26 cellular contexts compared by ENCODE assay signal in genomic region chr3:126467611-126467955, GRCh38. TPM values are rescaled to one million over a fixed set of nuclear protein-coding genes. Genes with fewer than 3 reads are reported as not detected.
DNase-seq lines count a peak whose midpoint lies in the region; ATAC-seq and TF ChIP-seq lines count a peak whose summit lies in the region.
"Had no signal": no experiment of that assay in that cellular context is flagged by ENCODE, and none has a peak within 500 bp of the region (broad histone marks: within the 10 kb centered on the region; RNA-seq: fewer than 3 reads in every experiment).

No MANE protein-coding gene starts in this region.

- ATAC-seq in WTC11 = no peak
- ATAC-seq in right lobe of liver = no peak
- no peak for ATAC-seq in activated T-helper 17 cell treated with anti-CD3 and anti-CD28 coated beads, Interleukin-2, amount 50 U/mL, for 72 hours (replicated peaks)
- ATAC-seq: K562, Panc1 had no signal

- CTCF ChIA-PET in WTC11 (lab: Charles Lee) = no interaction called here
- CTCF ChIA-PET in activated CD4-positive, alpha-beta memory T cell treated with anti-CD3 and anti-CD28 coated beads, Interleukin-2, amount 10 ng/mL, durations not matched to agents 7 days and 5 days (lab: Charles Lee) = no interaction called here

- no peaks in the 10 kb centered on the region for H3K9me3 Mint-ChIP-seq in WTC11
- H3K9me3 Mint-ChIP-seq in activated T-helper 17 cell treated with anti-CD3 and anti-CD28 coated beads, Interleukin-2, amount 50 U/mL, for 72 hours = no peaks in the 10 kb centered on the region
- H3K9me3 Mint-ChIP-seq in activated CD4-positive, alpha-beta memory T cell treated with anti-CD3 and anti-CD28 coated beads, Interleukin-2, amount 10 ng/mL, durations not matched to agents 7 days and 5 days = no peaks in the 10 kb centered on the region
- H3K9me3 Mint-ChIP-seq: CD4-positive, alpha-beta memory T cell; H9; HFFc6 had no signal

- TF ChIP-seq POLR2A in right lobe of liver (IDR thresholded peaks at IDR 0.05) = no peak

- peak overlapping the region in 2 of 3 donors; percentile 5 to 20 for H3K9ac ChIP-seq in skeletal muscle tissue (ENCODE audit: low read depth in 1 of 3, low read length in 3 of 3)

- no peak overlapping the region for H3K27ac Mint-ChIP-seq in WTC11
- no peak overlapping the region for H3K27ac Mint-ChIP-seq in activated T-helper 17 cell treated with anti-CD3 and anti-CD28 coated beads, Interleukin-2, amount 50 U/mL, for 72 hours
- H3K27ac Mint-ChIP-seq in activated CD4-positive, alpha-beta memory T cell treated with anti-CD3 and anti-CD28 coated beads, Interleukin-2, amount 10 ng/mL, durations not matched to agents 7 days and 5 days = no peak overlapping the region
- H3K27ac Mint-ChIP-seq: HFFc6 had no signal

- H3K36me3 Mint-ChIP-seq in WTC11 = peaks cover 72% of the 10 kb centered on the region
- peaks cover 98% of the 10 kb centered on the region for H3K36me3 Mint-ChIP-seq in activated T-helper 17 cell treated with anti-CD3 and anti-CD28 coated beads, Interleukin-2, amount 50 U/mL, for 72 hours (ENCODE audit: low read depth)
- peaks cover 71% of the 10 kb centered on the region for H3K36me3 Mint-ChIP-seq in activated CD4-positive, alpha-beta memory T cell treated with anti-CD3 and anti-CD28 coated beads, Interleukin-2, amount 10 ng/mL, durations not matched to agents 7 days and 5 days (ENCODE audit: low read depth)

- H3K27ac ChIP-seq in right lobe of liver (peak overlapping the region; percentile 74 to 85 (median 81)), skeletal muscle tissue (ENCODE audit: low read depth, low read length) (peak overlapping the region; percentile 89)
- H3K27ac ChIP-seq: BLaER1 treated with 17β-estradiol and CSF1 and Interleukin-3, amounts not matched to agents 10 nM and 100 nM; SJCRH30 had no signal

- H3K27me3 Mint-ChIP-seq in WTC11 (ENCODE audit: low read depth) = no peaks in the 10 kb centered on the region
- no peaks in the 10 kb centered on the region for H3K27me3 Mint-ChIP-seq in activated T-helper 17 cell treated with anti-CD3 and anti-CD28 coated beads, Interleukin-2, amount 50 U/mL, for 72 hours
- no peaks in the 10 kb centered on the region for H3K27me3 Mint-ChIP-seq in activated CD4-positive, alpha-beta memory T cell treated with anti-CD3 and anti-CD28 coated beads, Interleukin-2, amount 10 ng/mL, durations not matched to agents 7 days and 5 days
- H3K27me3 Mint-ChIP-seq: CD4-positive, alpha-beta memory T cell had no signal

- no peak overlapping the region for H3K4me3 ChIP-seq in right lobe of liver
- no peak overlapping the region for H3K4me3 ChIP-seq in skeletal muscle tissue (ENCODE audit: low read length in 3 of 3)
- H3K4me3 ChIP-seq: BLaER1 treated with 17β-estradiol and CSF1 and Interleukin-3, amounts not matched to agents 10 nM and 100 nM; K562; SJCRH30 had no signal

- POLR2A ChIA-PET in WTC11 (lab: Charles Lee) = no interaction called here
- POLR2A ChIA-PET in activated CD4-positive, alpha-beta memory T cell treated with anti-CD3 and anti-CD28 coated beads, Interleukin-2, amount 10 ng/mL, durations not matched to agents 7 days and 5 days (lab: Charles Lee) = interaction anchor here (1.6 kb wide), 1 partner anchor 8 kb away, joined by 4 read pairs; the partner anchor contains the start of gene ZXDC

- 40% methylated on average over 2 of the region's 8 CpGs for WGBS in right lobe of liver (ENCODE audit: insufficient coverage, low coverage, low lambda C conversion rate, missing lambda C conversion rate)

- TF ChIP-seq CTCF in WTC11 (IDR thresholded peaks at IDR 0.05) = no peak
- no peak for TF ChIP-seq CTCF in right lobe of liver (IDR thresholded peaks at IDR 0.05)

- H3K4me1 Mint-ChIP-seq in WTC11 = peaks cover 6% of the 10 kb centered on the region
- H3K4me1 Mint-ChIP-seq in activated T-helper 17 cell treated with anti-CD3 and anti-CD28 coated beads, Interleukin-2, amount 50 U/mL, for 72 hours = peaks cover 34% of the 10 kb centered on the region
- peaks cover 47% of the 10 kb centered on the region for H3K4me1 Mint-ChIP-seq in activated CD4-positive, alpha-beta memory T cell treated with anti-CD3 and anti-CD28 coated beads, Interleukin-2, amount 10 ng/mL, durations not matched to agents 7 days and 5 days

- H3K9me3 ChIP-seq in right lobe of liver (no peaks in the 10 kb centered on the region), skeletal muscle tissue (ENCODE audit: control insufficient read depth in 3 of 3, low read length in 3 of 3) (no peaks in the 10 kb centered on the region)
- H3K9me3 ChIP-seq: BLaER1 treated with 17β-estradiol and CSF1 and Interleukin-3, amounts not matched to agents 10 nM and 100 nM; Caco-2; SJCRH30 had no signal

- H3K4me1 ChIP-seq in right lobe of liver (peaks cover 3 to 67% (median 40%) of the 10 kb centered on the region in 4 donors), skeletal muscle tissue (ENCODE audit: control insufficient read depth in 3 of 3, insufficient read depth in 3 of 3, low read length in 3 of 3) (peaks cover 75 to 94% (median 88%) of the 10 kb centered on the region in 3 donors)

- no peak overlapping the region for H3K4me3 Mint-ChIP-seq in WTC11
- H3K4me3 Mint-ChIP-seq in activated T-helper 17 cell treated with anti-CD3 and anti-CD28 coated beads, Interleukin-2, amount 50 U/mL, for 72 hours = no peak overlapping the region
- H3K4me3 Mint-ChIP-seq in activated CD4-positive, alpha-beta memory T cell treated with anti-CD3 and anti-CD28 coated beads, Interleukin-2, amount 10 ng/mL, durations not matched to agents 7 days and 5 days = no peak overlapping the region
- H3K4me3 Mint-ChIP-seq: H9, HFFc6 had no signal

- H3K36me3 ChIP-seq in right lobe of liver (peaks cover 11 to 63% (median 38%) of the 10 kb centered on the region in 4 donors), skeletal muscle tissue (ENCODE audit: control insufficient read depth in 3 of 3, insufficient read depth in 3 of 3, low read length in 3 of 3) (peaks cover 64 to 81% (median 68%) of the 10 kb centered on the region in 3 donors)

- H3K27me3 ChIP-seq in right lobe of liver (no peaks in the 10 kb centered on the region), skeletal muscle tissue (ENCODE audit: control insufficient read depth in 3 of 3, insufficient read depth in 3 of 3, low read length in 3 of 3) (no peaks in the 10 kb centered on the region)
- H3K27me3 ChIP-seq: BLaER1 treated with 17β-estradiol and CSF1 and Interleukin-3, amounts not matched to agents 10 nM and 100 nM; SJCRH30 had no signal

- intact Hi-C loops in right lobe of liver (cut with DNase I) = no loop called here

- DNase-seq in activated T-cell treated with anti-CD3 and anti-CD28 coated beads, Interleukin-2, amount 50 U/mL, for 1 hour = peak; percentile 8
- no peak for DNase-seq in activated T-cell treated with anti-CD3 and anti-CD28 coated beads, Interleukin-2, amount 50 U/mL, for 48 hours
- DNase-seq in WTC11 (ENCODE audit: low spot score) = peak; percentile 4
- peak in 2 of 3 donors; percentile 15 to 28 for DNase-seq in right lobe of liver
- no peak for DNase-seq in NCI-H1105 treated with DMSO at 0.1 percent for 48 hours (lab: John Stamatoyannopoulos, UW)
- DNase-seq in activated CD4-positive, alpha-beta memory T cell treated with anti-CD3 and anti-CD28 coated beads, Interleukin-2, amount 10 ng/mL, durations not matched to agents 7 days and 5 days = no peak
- DNase-seq: 8988T; CD4-positive, alpha-beta memory T cell; DMS79 treated with DMSO at 0.1 percent for 48 hours; H9; HFFc6; MM.1S; NCI-H1092; NCI-H1436 treated with DMSO at 0.1 percent for 48 hours; NCI-H1930; NCI-H2227 treated with DMSO at 0.1 percent for 48 hours; NCI-H510A; NCI-H774; SJCRH30 had no signal

TF ChIP-seq in WTC11, 78 proteins besides CTCF, POLR2A, EP300 and RAD21 (continues in another document):
- TF ChIP-seq FOXP4 (CRISPR knock-in tag; IDR thresholded peaks at IDR 0.05) (no peak), TP53 (CRISPR knock-in tag; IDR thresholded peaks at IDR 0.05) (no peak), ZNF317 (CRISPR knock-in tag; IDR thresholded peaks at IDR 0.05; ENCODE audit: borderline replicate concordance, low read depth) (no peak), NFYB (CRISPR knock-in tag; conservative IDR thresholded peaks at IDR 0.05; ENCODE audit: low read depth) (no peak)

RNA-seq across cellular contexts. Expression of gene ZXDC, which starts 8.1 kb away (rescaled TPM):
- total RNA-seq in WTC11 (2021) (32.9 to 34.7 TPM (median 33.4 TPM) in 3 replicates), right lobe of liver (10 to 100 TPM; 16.4 to 30.2 (median 24.0) TPM), skeletal muscle tissue (18.8 TPM)
- total RNA-seq in activated T-helper 17 cell treated with anti-CD3 and anti-CD28 coated beads, Interleukin-2, amount 50 U/mL, for 72 hours = 10 to 100 TPM; 26.5 to 27.0 TPM
- 10 to 100 TPM; 23.8 to 23.9 TPM for total RNA-seq in activated CD4-positive, alpha-beta memory T cell treated with anti-CD3 and anti-CD28 coated beads, Interleukin-2, amount 10 ng/mL, durations not matched to agents 7 days and 5 days

RNA-seq across cellular contexts. Expression of gene UROC1, which starts 50.0 kb away (rescaled TPM):
- total RNA-seq in WTC11 (2021) = 0.09 TPM in 1 of 3 replicates, not detected in the others
- total RNA-seq in right lobe of liver = 100 to 1,000 TPM in 1 of 6 experiments, 10 to 100 TPM in 5; 15.1 to 101 (median 55.8) TPM
- not detected for total RNA-seq in skeletal muscle tissue
- total RNA-seq in activated T-helper 17 cell treated with anti-CD3 and anti-CD28 coated beads, Interleukin-2, amount 50 U/mL, for 72 hours = not detected
- total RNA-seq in activated CD4-positive, alpha-beta memory T cell treated with anti-CD3 and anti-CD28 coated beads, Interleukin-2, amount 10 ng/mL, durations not matched to agents 7 days and 5 days = not detected
- total RNA-seq: Caco-2; CD4-positive, alpha-beta memory T cell; H9; HFFc6; K562; LHCN-M2; SJCRH30 had no signal

RNA-seq across cellular contexts. Expression of gene CHST13, which starts 56.4 kb away (rescaled TPM):
- total RNA-seq in WTC11 (2021) (4.1 to 6.8 TPM (median 6.4 TPM) in 3 replicates), right lobe of liver (10 to 100 TPM; 23.5 to 48.9 (median 28.2) TPM), skeletal muscle tissue (not detected)
- not detected for total RNA-seq in activated T-helper 17 cell treated with anti-CD3 and anti-CD28 coated beads, Interleukin-2, amount 50 U/mL, for 72 hours
- total RNA-seq in activated CD4-positive, alpha-beta memory T cell treated with anti-CD3 and anti-CD28 coated beads, Interleukin-2, amount 10 ng/mL, durations not matched to agents 7 days and 5 days = not detected
- total RNA-seq: HFFc6, K562, LHCN-M2, SJCRH30 had no signal

Comparison
In these comparisons a context has a peak if more than half of its experiments do, and no peak if none do; other contexts are left out.
1. DNase-seq: peak in activated T-cell treated with anti-CD3 and anti-CD28 coated beads, Interleukin-2, amount 50 U/mL, for 1 hour (single experiment), WTC11 (single experiment) and right lobe of liver (2 of 3); none in activated T-cell treated with anti-CD3 and anti-CD28 coated beads, Interleukin-2, amount 50 U/mL, for 48 hours (0 of 2), NCI-H1105 treated with DMSO at 0.1 percent for 48 hours (single experiment) and activated CD4-positive, alpha-beta memory T cell treated with anti-CD3 and anti-CD28 coated beads, Interleukin-2, amount 10 ng/mL, durations not matched to agents 7 days and 5 days (single experiment).
2. RNA of gene UROC1, which starts 50.0 kb away (total RNA-seq): 15.1 to 101 TPM in right lobe of liver; 0.09 TPM in WTC11, not detected in skeletal muscle tissue (single experiment), not detected in activated T-helper 17 cell treated with anti-CD3 and anti-CD28 coated beads, Interleukin-2, amount 50 U/mL, for 72 hours and not detected in activated CD4-positive, alpha-beta memory T cell treated with anti-CD3 and anti-CD28 coated beads, Interleukin-2, amount 10 ng/mL, durations not matched to agents 7 days and 5 days; every median in the first group is over 10 times any median in the second.